In the genomic region with DNA sequence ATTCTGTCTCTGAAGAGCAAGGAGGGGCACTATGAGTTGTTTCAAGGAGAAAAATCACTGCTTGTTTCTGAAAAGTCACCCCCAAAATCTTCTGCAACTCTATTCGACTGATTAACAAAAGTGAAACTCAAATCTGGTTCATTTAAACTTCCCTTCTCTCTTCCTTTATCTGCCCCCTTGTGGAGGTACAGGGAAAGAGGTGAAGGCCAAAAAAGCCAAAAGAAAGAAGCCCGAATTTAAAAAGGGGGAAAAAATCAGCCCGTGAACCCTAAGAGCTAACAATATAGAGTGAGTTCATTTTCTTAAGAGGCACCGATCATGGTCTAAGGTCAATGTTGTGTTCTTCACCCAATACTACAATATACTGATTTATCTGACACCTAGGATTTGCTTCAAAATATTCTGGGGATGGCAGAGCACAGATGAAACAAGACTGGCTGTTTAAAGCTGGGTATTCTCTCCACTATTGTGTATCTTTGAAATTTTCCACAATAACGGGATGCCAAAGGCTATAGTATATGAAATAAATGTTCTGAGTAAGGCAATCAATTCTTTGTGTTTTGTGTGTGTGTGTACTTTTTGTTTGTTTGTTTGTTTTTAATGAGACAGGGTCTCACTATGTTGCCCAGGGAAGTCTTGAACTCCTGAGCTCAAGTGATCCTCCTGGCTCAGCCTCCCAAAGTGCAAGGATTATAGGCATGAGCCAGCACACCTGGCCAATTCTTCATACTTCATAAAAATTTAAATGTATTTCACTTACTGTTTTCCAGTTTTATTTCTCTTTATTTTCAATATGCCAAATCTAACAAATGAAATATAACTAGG, we compare ENCODE assay signal across 8 cellular contexts. TPM values are rescaled to one million over a fixed set of nuclear protein-coding genes. Genes with fewer than 3 reads are reported as not detected.
DNase-seq lines count a peak whose midpoint lies in the region; ATAC-seq and TF ChIP-seq lines count a peak whose summit lies in the region.

No MANE protein-coding gene starts in this region.

- H3K27ac Mint-ChIP-seq in naive thymus-derived CD8-positive, alpha-beta T cell, result peak overlapping the region; percentile 37 to 95 (median 70)

- H3K36me3 Mint-ChIP-seq in naive thymus-derived CD8-positive, alpha-beta T cell, result peaks cover 0 to 16% (median 5%) of the 10 kb centered on the region in 3 donors

- peaks cover 7 to 14% (median 11%) of the 10 kb centered on the region in 4 donors for H3K4me1 Mint-ChIP-seq in naive thymus-derived CD8-positive, alpha-beta T cell

- no peaks in the 10 kb centered on the region for H3K27me3 Mint-ChIP-seq in naive thymus-derived CD8-positive, alpha-beta T cell

- TF ChIP-seq POLR2A in erythroblast (IDR thresholded peaks at IDR 0.05; ENCODE audit: low read length), result no peak

- ATAC-seq in GM19324 (IDR thresholded peaks at IDR 0.05; ENCODE audit: low FRiP score, unreplicated experiment) (peak; percentile 45), GM21360 (IDR thresholded peaks at IDR 0.05; ENCODE audit: unreplicated experiment) (no peak), HG02938 (IDR thresholded peaks at IDR 0.05; ENCODE audit: unreplicated experiment) (no peak)
- ATAC-seq in naive thymus-derived CD8-positive, alpha-beta T cell, result peak; percentile 79 to 86

- DNase-seq in DMS 273 treated with DMSO at 0.1 percent for 48 hours (lab: John Stamatoyannopoulos, UW) (peak; percentile 14), NCI-H1694 (lab: John Stamatoyannopoulos, UW) (peak; percentile 19), erythroblast (lab: John Stamatoyannopoulos, UW) (peak; percentile 66 to 79)
- DNase-seq in activated CD4-positive, alpha-beta T cell treated with anti-CD3 and anti-CD28 coated beads for 48 hours, result peak; percentile 32
- peak in 9 of 10 donors; percentile 11 to 75 (median 48) for DNase-seq in naive thymus-derived CD8-positive, alpha-beta T cell

- POLR2A ChIA-PET in naive thymus-derived CD8-positive, alpha-beta T cell (lab: Charles Lee), result interaction anchor here (1.3 kb wide), 1 partner anchor 74 kb away, joined by 4 read pairs; a partner anchor contains a TSS

- no peaks in the 10 kb centered on the region for H3K9me3 Mint-ChIP-seq in naive thymus-derived CD8-positive, alpha-beta T cell

- H3K4me3 Mint-ChIP-seq in naive thymus-derived CD8-positive, alpha-beta T cell, result peak overlapping the region in 8 of 10 donors; percentile 8 to 73 (median 58)

RNA-seq across cellular contexts. Expression of a gene that starts 55.0 kb away (rescaled TPM):
- total RNA-seq in naive thymus-derived CD8-positive, alpha-beta T cell, result 1 to 10 TPM; 8.7 to 9.8 TPM
- 10 to 100 TPM; 15.8 to 23.7 (median 16.7) TPM for polyA plus RNA-seq in naive thymus-derived CD8-positive, alpha-beta T cell

Comparison
In these comparisons a context has a peak if more than half of its experiments do, and no peak if none do; other contexts are left out.
1. DNase-seq: peak in every context shown above with its lines; median percentile 72 in erythroblast; 48 in naive thymus-derived CD8-positive, alpha-beta T cell; 32 in activated CD4-positive, alpha-beta T cell treated with anti-CD3 and anti-CD28 coated beads for 48 hours; 19 in NCI-H1694; 14 in DMS 273 treated with DMSO at 0.1 percent for 48 hours.
2. ATAC-seq: peak in GM19324 (single experiment) and naive thymus-derived CD8-positive, alpha-beta T cell (2 of 2); none in GM21360 (single experiment) and HG02938 (single experiment).